Comparison of ENCODE assay signal across 8 cellular contexts in the genomic region with DNA sequence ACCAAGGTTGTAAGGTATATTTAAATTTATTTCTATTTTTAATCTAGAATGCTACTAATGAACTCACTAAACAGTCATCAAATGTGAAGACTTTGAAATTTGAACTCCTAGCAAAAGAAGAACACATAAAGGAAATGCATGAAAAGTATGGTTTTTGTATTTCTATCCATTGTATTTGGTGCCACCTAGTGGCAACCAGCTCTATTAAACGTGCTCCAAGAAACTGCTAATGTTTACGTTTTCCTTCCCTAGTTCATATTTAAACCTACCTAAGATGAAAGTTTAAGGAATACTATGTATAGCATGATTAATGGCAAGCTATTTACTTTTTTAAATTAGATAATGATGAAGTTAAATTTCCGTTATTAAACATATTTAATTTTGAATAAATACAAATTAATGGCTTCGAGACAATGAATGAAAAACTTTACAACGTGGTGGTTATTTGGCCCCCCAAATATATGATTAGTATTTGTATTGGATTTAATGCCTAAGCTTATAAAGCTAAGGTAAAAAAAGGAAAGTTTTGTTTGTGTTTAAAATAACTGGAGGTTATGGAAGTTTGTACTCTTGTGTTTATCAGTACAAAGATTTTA.
DNase-seq lines count a peak whose midpoint lies in the region; ATAC-seq and TF ChIP-seq lines count a peak whose summit lies in the region.

No MANE protein-coding gene starts in this region.

- no peaks in the 10 kb centered on the region for H3K9me1 ChIP-seq in IMR-90 (ENCODE audit: insufficient read depth, low read length)

- intact Hi-C loops in IMR-90 (cut with micrococcal nuclease) (loop anchor here (1.0 to 10.0 kb wide), 6 partner anchors 244 to 928 kb away; no protein-coding TSS in a partner anchor), OCI-LY7 (cut with micrococcal nuclease; ENCODE audit: unreplicated experiment) (loop anchor here (2.0 kb wide), 1 partner anchor 346 kb away; no protein-coding TSS in a partner anchor), mucosa of descending colon (cut with DNase I, micrococcal nuclease) (loop anchor here in 1 of 2 donors (10.0 kb wide), 1 partner anchor 1588 kb away; no protein-coding TSS in a partner anchor)

- H2AFZ ChIP-seq in IMR-90 (replicated peaks; ENCODE audit: low read length, poor library complexity) (no peak overlapping the region), OCI-LY7 (ENCODE audit: low read length) (no peak overlapping the region)

- H3K9me2 ChIP-seq in OCI-LY7 (ENCODE audit: insufficient read depth, low read length), result no peaks in the 10 kb centered on the region

- H2BK20ac ChIP-seq in IMR-90 (ENCODE audit: low read depth, low read length), result no peak overlapping the region

- no peak overlapping the region for H3K4me3 ChIP-seq in IMR-90 (ENCODE audit: insufficient read depth, low read depth, low read length)
- H3K4me3 ChIP-seq in OCI-LY7 (ENCODE audit: low read depth, low read length, poor library complexity, severe bottlenecking), result no peak overlapping the region
- H3K4me3 ChIP-seq in mucosa of descending colon, result no peak overlapping the region

- H3K9me3 ChIP-seq in IMR-90 (ENCODE audit: control insufficient read depth, insufficient read depth, low read length) (no peaks in the 10 kb centered on the region), OCI-LY7 (ENCODE audit: low read length) (no peaks in the 10 kb centered on the region), mucosa of descending colon (no peaks in the 10 kb centered on the region)

- BruUV-seq in IMR-90 (replicated peaks; lab: Mats Ljungman, UMichigan) (no TSS peak), OCI-LY7 (replicated peaks; lab: Mats Ljungman, UMichigan) (no TSS peak)

- dilution Hi-C loops in IMR-90 (cut with HindIII; ENCODE audit: low sequenced_read_pairs, unreplicated experiment), result no loop called here

- H3K23ac ChIP-seq in IMR-90 (ENCODE audit: low read depth, low read length), result no peak overlapping the region

- H3K79me1 ChIP-seq in IMR-90 (ENCODE audit: low read depth in 1 of 2, low read length in 2 of 2), result no peaks in the 10 kb centered on the region

- H3K4me1 ChIP-seq in IMR-90 (ENCODE audit: control insufficient read depth, insufficient read depth, low read length), result no peaks in the 10 kb centered on the region
- no peaks in the 10 kb centered on the region for H3K4me1 ChIP-seq in OCI-LY7 (ENCODE audit: insufficient read depth, low read length, poor library complexity, severe bottlenecking)
- H3K4me1 ChIP-seq in mucosa of descending colon (ENCODE audit: low read depth), result no peaks in the 10 kb centered on the region

- H3K27ac ChIP-seq in IMR-90 (ENCODE audit: insufficient read depth, low read length) (no peak overlapping the region), OCI-LY7 (ENCODE audit: low read depth, low read length, poor library complexity, severe bottlenecking) (no peak overlapping the region)

- TF ChIP-seq RAD21 in IMR-90 (IDR thresholded peaks at IDR 0.05; ENCODE audit: low read length), result peak; percentile 87

- H2BK5ac ChIP-seq in IMR-90 (ENCODE audit: low read depth, low read length, poor library complexity, severe bottlenecking), result no peak overlapping the region

- no peak overlapping the region for H3K9ac ChIP-seq in IMR-90 (ENCODE audit: low read depth, low read length)

- peak; percentile 33 for DNase-seq in Caki2 (ENCODE audit: low read depth)
- peak; percentile 78 for DNase-seq in IMR-90
- peak; percentile 55 for DNase-seq in OCI-LY7 (ENCODE audit: low spot score)
- peak; percentile 51 to 67 for DNase-seq in dermis microvascular lymphatic vessel endothelial cell (ENCODE audit: low read depth in 2 of 2)
- peak in 1 of 3 donors; percentile 77 for DNase-seq in mucosa of descending colon

- no peaks in the 10 kb centered on the region for H4K20me1 ChIP-seq in IMR-90 (ENCODE audit: insufficient read depth, low read length)
- no peaks in the 10 kb centered on the region for H4K20me1 ChIP-seq in OCI-LY7 (ENCODE audit: insufficient read depth, low read length)

- H3K18ac ChIP-seq in IMR-90 (ENCODE audit: low read depth, low read length), result no peak overlapping the region

- no CpG with 5 or more reads among the region's 5 CpGs for WGBS in IMR-90 (ENCODE audit: extremely low coverage in 2 of 2, insufficient read length in 1 of 2), 2 experiments

- no peak overlapping the region for H3K4ac ChIP-seq in IMR-90 (ENCODE audit: low read depth, low read length)

- TF ChIP-seq POLR2A in IMR-90 (IDR thresholded peaks at IDR 0.05; ENCODE audit: low read depth, low read length), result no peak

- peak; percentile 61 for ATAC-seq in GM18519 (IDR thresholded peaks at IDR 0.05; ENCODE audit: low FRiP score, unreplicated experiment)
- peak; percentile 82 for ATAC-seq in IMR-90 (ENCODE audit: low read depth)
- peak; percentile 62 for ATAC-seq in mucosa of descending colon
- no peak for ATAC-seq in GM19397 (IDR thresholded peaks at IDR 0.05; ENCODE audit: unreplicated experiment)
- no peak for ATAC-seq in HG03039 (IDR thresholded peaks at IDR 0.05; ENCODE audit: unreplicated experiment)

- in situ Hi-C loops in Caki2 (cut with HindIII; ENCODE audit: low pct_unique_long_range_greater_than_20kb, low sequenced_read_pairs), result no loop called here
- in situ Hi-C loops in IMR-90 (cut with MboI; ENCODE audit: low sequenced_read_pairs), result loop anchor here (25.0 kb wide), 3 partner anchors 351 to 976 kb away; no protein-coding TSS in a partner anchor

- no peak overlapping the region for H2AK5ac ChIP-seq in IMR-90 (ENCODE audit: low read depth, low read length)

- no peak overlapping the region for H3K14ac ChIP-seq in IMR-90 (replicated peaks; ENCODE audit: low read depth, low read length)

- no peak overlapping the region for H2BK15ac ChIP-seq in IMR-90 (ENCODE audit: low read depth, low read length)

- CTCF ChIA-PET in IMR-90 (lab: Yijun Ruan, JAX) (interaction anchor here (0.6 to 1.0 kb wide), 2 partner anchors 244 to 348 kb away, joined by 3 to 6 read pairs; no protein-coding TSS in a partner anchor), OCI-LY7 (lab: Charles Lee; ENCODE audit: unreplicated experiment) (no interaction called here)

- no peak overlapping the region for H3K56ac ChIP-seq in IMR-90 (ENCODE audit: extremely low read depth, insufficient read depth, low read length)

- H3K27me3 ChIP-seq in IMR-90 (ENCODE audit: control insufficient read depth, insufficient read depth, low read length), result no peaks in the 10 kb centered on the region

- TF ChIP-seq CTCF in IMR-90 (conservative IDR thresholded peaks at IDR 0.05; ENCODE audit: low read depth, low read length) (peak; percentile 83), OCI-LY7 (conservative IDR thresholded peaks at IDR 0.05; ENCODE audit: low read length) (peak; percentile 91), mucosa of descending colon (IDR thresholded peaks at IDR 0.05) (no peak)

- H4K8ac ChIP-seq in IMR-90 (ENCODE audit: low read depth in 2 of 2, low read length in 2 of 2), result no peak overlapping the region

- no peak overlapping the region for H4K91ac ChIP-seq in IMR-90 (ENCODE audit: insufficient read depth, low read depth, low read length)

- H3K36me3 ChIP-seq in IMR-90 (ENCODE audit: control insufficient read depth, insufficient read depth, low read length) (no peaks in the 10 kb centered on the region), OCI-LY7 (ENCODE audit: insufficient read depth, low read length) (no peaks in the 10 kb centered on the region), mucosa of descending colon (ENCODE audit: low read depth) (no peaks in the 10 kb centered on the region)

- no peak overlapping the region for H2BK120ac ChIP-seq in IMR-90 (ENCODE audit: low read depth, low read length)

- POLR2A ChIA-PET in IMR-90 (lab: Charles Lee; ENCODE audit: unreplicated experiment) (no interaction called here), OCI-LY7 (lab: Charles Lee) (interaction anchor here (1.0 kb wide), 1 partner anchor 11 kb away, joined by 3 read pairs; no protein-coding TSS in a partner anchor)

- no peak overlapping the region for H2AK9ac ChIP-seq in IMR-90 (replicated peaks; ENCODE audit: low read depth, low read length, poor library complexity)

- no peak overlapping the region for H4K5ac ChIP-seq in IMR-90 (ENCODE audit: low read depth, low read length)

- H3K4me2 ChIP-seq in IMR-90 (ENCODE audit: low read depth, low read length) (no peak overlapping the region), OCI-LY7 (ENCODE audit: low read length) (no peak overlapping the region)

- H3K79me2 ChIP-seq in OCI-LY7 (ENCODE audit: insufficient read depth, low read depth, low read length), result no peaks in the 10 kb centered on the region

TF ChIP-seq in IMR-90, 13 proteins besides CTCF, POLR2A, EP300 and RAD21:
- TF ChIP-seq, protein P1, sequence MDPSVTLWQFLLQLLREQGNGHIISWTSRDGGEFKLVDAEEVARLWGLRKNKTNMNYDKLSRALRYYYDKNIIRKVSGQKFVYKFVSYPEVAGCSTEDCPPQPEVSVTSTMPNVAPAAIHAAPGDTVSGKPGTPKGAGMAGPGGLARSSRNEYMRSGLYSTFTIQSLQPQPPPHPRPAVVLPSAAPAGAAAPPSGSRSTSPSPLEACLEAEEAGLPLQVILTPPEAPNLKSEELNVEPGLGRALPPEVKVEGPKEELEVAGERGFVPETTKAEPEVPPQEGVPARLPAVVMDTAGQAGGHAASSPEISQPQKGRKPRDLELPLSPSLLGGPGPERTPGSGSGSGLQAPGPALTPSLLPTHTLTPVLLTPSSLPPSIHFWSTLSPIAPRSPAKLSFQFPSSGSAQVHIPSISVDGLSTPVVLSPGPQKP (IDR thresholded peaks at IDR 0.05; ENCODE audit: borderline replicate concordance, low read depth, low read length), result no peak
- no peak for TF ChIP-seq RCOR1 (IDR thresholded peaks at IDR 0.05; ENCODE audit: insufficient replicate concordance, low read length)
- no peak for TF ChIP-seq MAZ (IDR thresholded peaks at IDR 0.05; ENCODE audit: borderline replicate concordance, low read depth, low read length)
- TF ChIP-seq CHD1 (IDR thresholded peaks at IDR 0.05; ENCODE audit: low read depth, low read length), result no peak
- TF ChIP-seq, protein P2, sequence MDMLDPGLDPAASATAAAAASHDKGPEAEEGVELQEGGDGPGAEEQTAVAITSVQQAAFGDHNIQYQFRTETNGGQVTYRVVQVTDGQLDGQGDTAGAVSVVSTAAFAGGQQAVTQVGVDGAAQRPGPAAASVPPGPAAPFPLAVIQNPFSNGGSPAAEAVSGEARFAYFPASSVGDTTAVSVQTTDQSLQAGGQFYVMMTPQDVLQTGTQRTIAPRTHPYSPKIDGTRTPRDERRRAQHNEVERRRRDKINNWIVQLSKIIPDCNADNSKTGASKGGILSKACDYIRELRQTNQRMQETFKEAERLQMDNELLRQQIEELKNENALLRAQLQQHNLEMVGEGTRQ (IDR thresholded peaks at IDR 0.05; ENCODE audit: low read depth, low read length), result no peak
- peak; percentile 72 for TF ChIP-seq SMC3 (IDR thresholded peaks at IDR 0.05; ENCODE audit: low read depth, low read length)
- no peak for TF ChIP-seq NFE2L2 (IDR thresholded peaks at IDR 0.05; ENCODE audit: low read depth, low read length)
- TF ChIP-seq BHLHE40 (IDR thresholded peaks at IDR 0.05; ENCODE audit: low read depth, low read length), result no peak
- TF ChIP-seq CEBPB (IDR thresholded peaks at IDR 0.05; ENCODE audit: low read depth, low read length), result no peak

Comparison
In these comparisons a context has a peak if more than half of its experiments do, and no peak if none do; other contexts are left out.
1. ATAC-seq: peak in GM18519 (single experiment), IMR-90 (single experiment) and mucosa of descending colon (single experiment); none in GM19397 (single experiment) and HG03039 (single experiment).